In genomic region chr15:27064080-27064479, GRCh38 we compare ENCODE assay signal across 35 cellular contexts.
"Had no signal": no experiment of that assay in that cellular context is flagged by ENCODE, and none has a peak within 500 bp of the region (broad histone marks: within the 10 kb centered on the region; RNA-seq: fewer than 3 reads in every experiment).

No MANE protein-coding gene starts in this region.

- H3K27me3 Mint-ChIP-seq: activated B cell treated with CpG ODN at 0.5 μM for 24 hours; activated CD4-positive, alpha-beta memory T cell treated with anti-CD3 and anti-CD28 coated beads for 36 hours; activated CD4-positive, alpha-beta T cell treated with anti-CD3 and anti-CD28 coated beads, Interleukin-2, amount 10 ng/mL, durations not matched to agents 24 days and 14 days; activated CD8-positive, alpha-beta T cell treated with anti-CD3 and anti-CD28 coated beads for 36 hours; activated naive CD8-positive, alpha-beta T cell treated with anti-CD3 and anti-CD28 coated beads for 36 hours; activated T-helper 17 cell treated with anti-CD3 and anti-CD28 coated beads, Interleukin-2, amount 50 U/mL, for 72 hours had no signal

- H3K4me3 Mint-ChIP-seq: activated B cell treated with CpG ODN at 0.5 μM for 24 hours; activated CD4-positive, alpha-beta memory T cell treated with anti-CD3 and anti-CD28 coated beads for 36 hours; activated CD4-positive, alpha-beta T cell treated with anti-CD3 and anti-CD28 coated beads, Interleukin-2, amount 10 ng/mL, durations not matched to agents 24 days and 14 days; activated CD8-positive, alpha-beta T cell treated with anti-CD3 and anti-CD28 coated beads for 36 hours; activated naive CD4-positive, alpha-beta T cell treated with anti-CD3 and anti-CD28 coated beads for 36 hours; activated naive CD8-positive, alpha-beta T cell treated with anti-CD3 and anti-CD28 coated beads for 36 hours; activated T-cell treated with anti-CD3 and anti-CD28 coated beads, Interleukin-2, amount 50 U/mL, for 4 hours; activated T-cell treated with anti-CD3 and anti-CD28 coated beads, Interleukin-2, amount 50 U/mL, for 72 hours; activated T-helper 1 cell treated with anti-CD3 and anti-CD28 coated beads, Interleukin-12 subunit alpha, Interleukin-12 subunit beta, Interleukin-2, Interleukin-4 antibody, amounts not matched to agents 30 ng/mL and 10 ng/mL and 1 ng/mL, durations not matched to agents 14 hours and 24 hours and 36 hours; activated T-helper 17 cell treated with anti-CD3 and anti-CD28 coated beads, Interleukin-2, amount 50 U/mL, for 72 hours; T-helper 1 cell treated with Interleukin-12 subunit alpha and Interleukin-12 subunit beta and Interleukin-4 antibody, amounts not matched to agents 30 μg/mL and 1 μg/mL, for 36 hours; T-helper 2 cell treated with Interferon-gamma antibody and Interleukin-4, amounts not matched to agents 5 μg/mL and 100 μg/mL, for 36 hours had no signal

- FAIRE-seq: astrocyte, TTC549 had no signal

- H3K4me3 ChIP-seq: adrenal gland, body of pancreas had no signal

- H3K4me1 ChIP-seq: adrenal gland, body of pancreas had no signal

- H3K36me3 ChIP-seq: adrenal gland had no signal

- H3K27ac ChIP-seq: adrenal gland, body of pancreas, VCaP had no signal

- H3K27me3 ChIP-seq: adrenal gland, body of pancreas had no signal

- H3K27ac Mint-ChIP-seq: activated B cell treated with CpG ODN at 0.5 μM for 24 hours; activated CD4-positive, alpha-beta memory T cell treated with anti-CD3 and anti-CD28 coated beads for 36 hours; activated CD4-positive, alpha-beta T cell treated with anti-CD3 and anti-CD28 coated beads, Interleukin-2, amount 10 ng/mL, durations not matched to agents 24 days and 14 days; activated CD8-positive, alpha-beta T cell treated with anti-CD3 and anti-CD28 coated beads for 36 hours; activated naive CD4-positive, alpha-beta T cell treated with anti-CD3 and anti-CD28 coated beads for 36 hours; activated naive CD4-positive, alpha-beta T cell treated with anti-CD3 and anti-CD28 coated beads, Interleukin-2, amount 50 U/mL, for 72 hours; activated naive CD8-positive, alpha-beta T cell treated with anti-CD3 and anti-CD28 coated beads for 36 hours; activated T-cell treated with anti-CD3 and anti-CD28 coated beads, Interleukin-2, amount 50 U/mL, for 72 hours; activated T-helper 1 cell treated with anti-CD3 and anti-CD28 coated beads, Interleukin-12 subunit alpha, Interleukin-12 subunit beta, Interleukin-2, Interleukin-4 antibody, amounts not matched to agents 30 ng/mL and 10 ng/mL and 1 ng/mL, durations not matched to agents 14 hours and 24 hours and 36 hours; activated T-helper 17 cell treated with anti-CD3 and anti-CD28 coated beads, Interleukin-2, amount 50 U/mL, for 72 hours; T-helper 1 cell treated with Interleukin-12 subunit alpha and Interleukin-12 subunit beta and Interleukin-4 antibody, amounts not matched to agents 30 μg/mL and 1 μg/mL, for 36 hours; T-helper 2 cell treated with Interferon-gamma antibody and Interleukin-4, amounts not matched to agents 5 μg/mL and 100 μg/mL, for 36 hours had no signal

- H3K4me1 Mint-ChIP-seq: activated B cell treated with CpG ODN at 0.5 μM for 24 hours; activated CD4-positive, alpha-beta T cell treated with anti-CD3 and anti-CD28 coated beads, Interleukin-2, amount 10 ng/mL, durations not matched to agents 24 days and 14 days; activated naive CD8-positive, alpha-beta T cell treated with anti-CD3 and anti-CD28 coated beads for 36 hours; activated T-helper 17 cell treated with anti-CD3 and anti-CD28 coated beads, Interleukin-2, amount 50 U/mL, for 72 hours had no signal

- ATAC-seq: activated CD8-positive, alpha-beta T cell treated with anti-CD3 and anti-CD28 coated beads for 36 hours; activated naive CD4-positive, alpha-beta T cell treated with anti-CD3 and anti-CD28 coated beads, Interleukin-2, amount 50 U/mL, for 72 hours; activated T-cell treated with anti-CD3 and anti-CD28 coated beads, Interleukin-2, amount 50 U/mL, for 4 hours; activated T-cell treated with anti-CD3 and anti-CD28 coated beads, Interleukin-2, amount 50 U/mL, for 72 hours; activated T-helper 17 cell treated with anti-CD3 and anti-CD28 coated beads, Interleukin-2, amount 50 U/mL, for 72 hours; body of pancreas had no signal

- DNase-seq: activated B cell treated with CpG ODN at 0.5 μM for 24 hours; activated CD4-positive, alpha-beta memory T cell treated with anti-CD3 and anti-CD28 coated beads for 36 hours; activated CD4-positive, alpha-beta T cell treated with anti-CD3 and anti-CD28 coated beads for 4 hours; activated CD4-positive, alpha-beta T cell treated with anti-CD3 and anti-CD28 coated beads, Interleukin-2, amount 10 ng/mL, durations not matched to agents 24 days and 14 days; activated CD4-positive, alpha-beta T cell treated with anti-CD3 and anti-CD28 coated beads, Interleukin-2, amount 50 U/mL, for 1 hour; activated CD4-positive, alpha-beta T cell treated with anti-CD3 and anti-CD28 coated beads, Interleukin-2, amount 50 U/mL, for 4 hours; activated CD4-positive, CD25-positive, alpha-beta regulatory T cell treated with anti-CD3 and anti-CD28 coated beads, Interleukin-2, amount 50 U/mL, for 72 hours; activated CD8-positive, alpha-beta memory T cell treated with anti-CD3 and anti-CD28 coated beads, Interleukin-2, amount 50 U/mL, for 4 hours; activated CD8-positive, alpha-beta T cell treated with anti-CD3 and anti-CD28 coated beads for 36 hours; activated effector memory CD4-positive, alpha-beta T cell treated with anti-CD3 and anti-CD28 coated beads, Interleukin-2, amount 50 U/mL, for 16 hours; activated gamma-delta T cell treated with Interleukin-2 at 50 U/mL for 16 hours; activated naive CD4-positive, alpha-beta T cell; activated naive CD4-positive, alpha-beta T cell treated with anti-CD3 and anti-CD28 coated beads for 36 hours; activated naive CD4-positive, alpha-beta T cell treated with anti-CD3 and anti-CD28 coated beads, Interleukin-2, amount 50 U/mL, for 16 hours; activated naive CD8-positive, alpha-beta T cell treated with anti-CD3 and anti-CD28 coated beads for 36 hours; activated T-cell treated with anti-CD3 and anti-CD28 coated beads for 4 hours; activated T-cell treated with anti-CD3 and anti-CD28 coated beads, Interleukin-2, amount 50 U/mL, for 1 hour; activated T-cell treated with anti-CD3 and anti-CD28 coated beads, Interleukin-2, amount 50 U/mL, for 4 hours; activated T-cell treated with anti-CD3 and anti-CD28 coated beads, Interleukin-2, amount 50 U/mL, for 72 hours; adrenal gland; amniotic stem cell; aorta; body of pancreas; central memory CD4-positive, alpha-beta T cell; T-helper 1 cell; T-helper 2 cell; T-helper 9 cell had no signal
